ENCODE assay signal across 12 cellular contexts in genomic region chr9:76215066-76215465, GRCh38.
DNase-seq lines count a peak whose midpoint lies in the region; ATAC-seq, FAIRE-seq and TF ChIP-seq lines count a peak whose summit lies in the region.
"Had no signal": no experiment of that assay in that cellular context is flagged by ENCODE, and none has a peak within 500 bp of the region (broad histone marks: within the 10 kb centered on the region; RNA-seq: fewer than 3 reads in every experiment).

No MANE protein-coding gene starts in this region.

- in situ Hi-C loops in GM13976 (cut with MboI; ENCODE audit: low sequenced_read_pairs, unreplicated experiment) = no loop called here

- no peaks in the 10 kb centered on the region for H3K9me2 ChIP-seq in HCT116 (ENCODE audit: insufficient read depth)
- no peaks in the 10 kb centered on the region for H3K9me2 ChIP-seq in hepatocyte (replicated peaks; ENCODE audit: insufficient read depth)

- H3K4me1 ChIP-seq in HCT116 (ENCODE audit: control insufficient read depth in 1 of 2, insufficient read depth in 2 of 2, low read length in 2 of 2) (peaks cover 0 to 27% of the 10 kb centered on the region in 2 experiments; a peak in 2 of 4 replicates), astrocyte (ENCODE audit: insufficient read depth, low read length) (peaks cover 30% of the 10 kb centered on the region), hepatocyte (ENCODE audit: insufficient read depth) (peaks cover 5% of the 10 kb centered on the region), stomach (no peaks in the 10 kb centered on the region)

- TF ChIP-seq CTCF in HCT116 (IDR thresholded peaks at IDR 0.05 in 2 of 3, conservative IDR thresholded peaks at IDR 0.05 in 1 of 3; ENCODE audit: borderline replicate concordance in 1 of 3, insufficient read depth in 1 of 3, low read depth in 2 of 3, low read length in 2 of 3) (no peak), astrocyte (IDR thresholded peaks at IDR 0.05; ENCODE audit: insufficient read depth, low read depth, low read length) (no peak), hepatocyte (IDR thresholded peaks at IDR 0.05; ENCODE audit: poor library complexity) (no peak), stomach (IDR thresholded peaks at IDR 0.05) (no peak), GM13976 (IDR thresholded peaks at IDR 0.05; ENCODE audit: borderline replicate concordance, control extremely low read depth, extremely low read depth, insufficient read depth, missing control alignments) (no peak)

- WGBS in hepatocyte (ENCODE audit: low lambda C conversion rate, missing lambda C conversion rate) = 31% methylated on average over 1 of the region's 1 CpG
- 18 to 52% (median 25%) methylated on average over 1 of the region's 1 CpG for WGBS in stomach, 5 donors

- no peak for TF ChIP-seq RAD21 in HCT116 (IDR thresholded peaks at IDR 0.05; ENCODE audit: low read depth)

- H3K9ac ChIP-seq in HCT116 (ENCODE audit: low read length) (no peak overlapping the region), astrocyte (ENCODE audit: low read length) (no peak overlapping the region)

- TF ChIP-seq POLR2A in HCT116 (IDR thresholded peaks at IDR 0.05; ENCODE audit: borderline replicate concordance, extremely low read depth, insufficient read depth, insufficient read length) = no peak
- TF ChIP-seq POLR2A in stomach (IDR thresholded peaks at IDR 0.05) = no peak

- peaks cover 4% of the 10 kb centered on the region for H3K27me3 Mint-ChIP-seq in astrocyte (ENCODE audit: low read depth, unreplicated experiment)

- FAIRE-seq in astrocyte (lab: Jason Lieb, UNC) = no peak

- DNase-seq in HCT116 (ENCODE audit: low read depth, low spot score) (no peak), astrocyte (ENCODE audit: low read depth) (peak; percentile 83), hepatocyte (ENCODE audit: low spot score) (peak; percentile 14), stomach (no peak), GM13976 (ENCODE audit: low spot score) (no peak), Kasumi-1 (lab: John Stamatoyannopoulos, UW) (no peak)
- no peak for DNase-seq in stimulated activated naive CD4-positive, alpha-beta T cell (lab: John Stamatoyannopoulos, UW)
- DNase-seq: activated T-cell treated with anti-CD3 and anti-CD28 coated beads for 4 hours, midbrain, NCI-H2029 treated with DMSO at 0.1 percent for 48 hours, sigmoid colon had no signal

- H3K4me3 ChIP-seq in HCT116 (replicated peaks in 1 of 2; ENCODE audit: low read depth in 1 of 2, low read length in 2 of 2) = no peak overlapping the region
- H3K4me3 ChIP-seq in astrocyte (ENCODE audit: insufficient read depth, low read depth, low read length) = no peak overlapping the region
- no peak overlapping the region for H3K4me3 ChIP-seq in hepatocyte
- no peak overlapping the region for H3K4me3 ChIP-seq in stomach
- H3K4me3 ChIP-seq: sigmoid colon had no signal

- H3K4me2 ChIP-seq in HCT116 (ENCODE audit: low read length) (peak overlapping the region; percentile 20; the same call in 1 of the 2 replicates), astrocyte (ENCODE audit: low read length) (peak overlapping the region; percentile 37), hepatocyte (no peak overlapping the region)

- POLR2A ChIA-PET in HCT116 (lab: Charles Lee) = no interaction called here

- RAD21 ChIA-PET in HCT116 (lab: Charles Lee; ENCODE audit: low non-redundant PET in 1 of 2, low total read pairs in 2 of 2, uncharacterized antibody in 2 of 2, unreplicated experiment in 2 of 2) = no interaction called here

- no peak for TF ChIP-seq EP300 in stomach (IDR thresholded peaks at IDR 0.05)

- H4K20me1 ChIP-seq in HCT116 (ENCODE audit: insufficient read depth) (no peaks in the 10 kb centered on the region), astrocyte (ENCODE audit: insufficient read depth, low read length) (no peaks in the 10 kb centered on the region), hepatocyte (ENCODE audit: insufficient read depth, poor library complexity, severe bottlenecking) (no peaks in the 10 kb centered on the region)

- no TSS peak for BruUV-seq in HCT116 (replicated peaks; lab: Mats Ljungman, UMichigan)

- H3K9me3 Mint-ChIP-seq in astrocyte (ENCODE audit: unreplicated experiment) = peaks cover 6% of the 10 kb centered on the region

- H3K36me3 Mint-ChIP-seq in astrocyte (ENCODE audit: low read depth, unreplicated experiment) = no peaks in the 10 kb centered on the region

- no peaks in the 10 kb centered on the region for H3K36me3 ChIP-seq in HCT116 (ENCODE audit: control insufficient read depth in 1 of 2, insufficient read depth in 2 of 2, low read length in 2 of 2)
- H3K36me3 ChIP-seq in astrocyte (ENCODE audit: insufficient read depth, low read length) = no peaks in the 10 kb centered on the region
- no peaks in the 10 kb centered on the region for H3K36me3 ChIP-seq in hepatocyte (replicated peaks; ENCODE audit: insufficient read depth, low read depth)
- no peaks in the 10 kb centered on the region for H3K36me3 ChIP-seq in stomach
- H3K36me3 ChIP-seq: sigmoid colon had no signal

- CTCF ChIA-PET in HCT116 (lab: Charles Lee) = no interaction called here

- H3K27me3 ChIP-seq in HCT116 (ENCODE audit: insufficient read depth, low read length) (no peaks in the 10 kb centered on the region), astrocyte (ENCODE audit: insufficient read depth, low read length) (no peaks in the 10 kb centered on the region), hepatocyte (no peaks in the 10 kb centered on the region), stomach (no peaks in the 10 kb centered on the region)
- H3K27me3 ChIP-seq: sigmoid colon had no signal

- H3K27ac ChIP-seq in HCT116 (ENCODE audit: low read depth, low read length) (no peak overlapping the region), astrocyte (ENCODE audit: low read depth, low read length) (peak overlapping the region; percentile 71), hepatocyte (no peak overlapping the region), stomach (peak overlapping the region in 3 of 5 donors; percentile 15 to 44 (median 37))

- H3K9me3 ChIP-seq in HCT116 (ENCODE audit: control insufficient read depth in 1 of 2, insufficient read depth in 1 of 2, low read depth in 1 of 2, low read length in 2 of 2) (no peaks in the 10 kb centered on the region), astrocyte (ENCODE audit: insufficient read depth, low read depth, low read length) (no peaks in the 10 kb centered on the region), hepatocyte (ENCODE audit: low read depth) (no peaks in the 10 kb centered on the region), stomach (no peaks in the 10 kb centered on the region)
- H3K9me3 ChIP-seq: sigmoid colon had no signal

- no peaks in the 10 kb centered on the region for H3K79me2 ChIP-seq in HCT116 (ENCODE audit: insufficient read depth, low read length)
- no peaks in the 10 kb centered on the region for H3K79me2 ChIP-seq in astrocyte (ENCODE audit: insufficient read depth, low read length)
- H3K79me2 ChIP-seq in hepatocyte = no peaks in the 10 kb centered on the region

- H3K4me3 Mint-ChIP-seq in astrocyte (ENCODE audit: unreplicated experiment) = no peak overlapping the region

- H3K27ac Mint-ChIP-seq in astrocyte (ENCODE audit: unreplicated experiment) = peak overlapping the region; percentile 82

- intact Hi-C loops in HCT116 (cut with micrococcal nuclease) (no loop called here), stomach (cut with DNase I; ENCODE audit: low total_unique reads) (no loop called here)

- H2AFZ ChIP-seq in HCT116 (ENCODE audit: low read depth, low read length, poor library complexity, severe bottlenecking) (no peak overlapping the region), astrocyte (ENCODE audit: low read depth, low read length) (no peak overlapping the region), hepatocyte (no peak overlapping the region)

- H3K4me1 Mint-ChIP-seq in astrocyte (ENCODE audit: low read depth, unreplicated experiment) = peaks cover 35% of the 10 kb centered on the region

- ATAC-seq in HCT116 = no peak
- no peak for ATAC-seq in GM18858 (IDR thresholded peaks at IDR 0.05; ENCODE audit: unreplicated experiment)

TF ChIP-seq in HCT116, 20 proteins besides CTCF, POLR2A, EP300 and RAD21:
- TF ChIP-seq SRF (IDR thresholded peaks at IDR 0.05; ENCODE audit: low read depth) (no peak), JUND (IDR thresholded peaks at IDR 0.05) (no peak), YY1 (IDR thresholded peaks at IDR 0.05; ENCODE audit: extremely low read depth, insufficient replicate concordance, low read depth, low read length) (no peak), ZFX (IDR thresholded peaks at IDR 0.05) (no peak), CEBPB (IDR thresholded peaks at IDR 0.05; ENCODE audit: low read depth) (no peak)

Comparison
In these comparisons a context has a peak if more than half of its experiments do, and no peak if none do; other contexts are left out.
1. DNase-seq: peak in astrocyte (single experiment) and hepatocyte (single experiment); none in HCT116 (single experiment), stomach (single experiment), GM13976 (single experiment), stimulated activated naive CD4-positive, alpha-beta T cell (0 of 6) and Kasumi-1 (0 of 2).
2. H3K27ac ChIP-seq: peak in astrocyte (single experiment) and stomach (3 of 5); none in HCT116 (single experiment) and hepatocyte (single experiment).